ENCODE assay signal across 15 cellular contexts in the genomic region with DNA sequence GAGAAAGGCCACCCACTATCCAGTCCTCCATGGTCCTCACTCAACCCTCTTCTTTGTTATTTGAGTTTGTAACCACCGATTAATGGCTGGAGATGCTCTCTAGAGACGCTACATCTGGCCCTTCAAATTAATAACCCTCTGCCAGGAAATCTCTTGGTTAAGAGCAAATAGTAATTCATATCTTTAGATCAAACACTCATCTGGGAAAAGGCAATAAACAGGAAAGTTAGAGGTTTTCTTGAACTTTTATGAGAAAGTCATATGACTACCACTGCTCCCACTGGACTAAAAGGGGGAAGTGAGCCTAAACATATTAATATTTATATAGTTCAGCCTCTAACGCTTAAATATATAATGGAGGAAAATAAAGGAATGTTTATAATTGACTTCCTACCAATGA. TPM values are rescaled to one million over a fixed set of nuclear protein-coding genes. Genes with fewer than 3 reads are reported as not detected.
A peak's percentile ranks its signal among the peaks of the same experiment; 100 is the strongest.
DNase-seq lines count a peak whose midpoint lies in the region; ATAC-seq, FAIRE-seq and TF ChIP-seq lines count a peak whose summit lies in the region.
"Had no signal": no experiment of that assay in that cellular context is flagged by ENCODE, and none has a peak within 500 bp of the region (broad histone marks: within the 10 kb centered on the region; RNA-seq: fewer than 3 reads in every experiment).

No MANE protein-coding gene starts in this region.

- TF ChIP-seq CTCF in BE2C (IDR thresholded peaks at IDR 0.05; ENCODE audit: low read depth, low read length) (no peak), kidney (IDR thresholded peaks at IDR 0.05; ENCODE audit: borderline replicate concordance, extremely low read depth, insufficient read depth) (no peak), GM10248 (IDR thresholded peaks at IDR 0.05; ENCODE audit: control extremely low read depth, extremely low read depth, low read depth, missing control alignments) (no peak)

- POLR2A ChIA-PET in GM10248 (lab: Yijun Ruan, JAX), result no interaction called here

- DNase-seq in BE2C (no peak), DMS53 treated with DMSO at 0.1 percent for 48 hours (lab: John Stamatoyannopoulos, UW; ENCODE audit: unreplicated experiment) (peak; percentile 48), OCI-M1 (lab: John Stamatoyannopoulos, UW) (peak; percentile 32), kidney (no peak), GM10248 (ENCODE audit: extremely low spot score) (no peak)
- DNase-seq in stimulated activated CD4-positive, alpha-beta T cell treated with anti-CD3 and anti-CD28 coated beads, Interleukin-4, amount 100 ng/mL, for 24 hours, result no peak
- DNase-seq: activated naive CD4-positive, alpha-beta T cell treated with anti-CD3 and anti-CD28 coated beads for 36 hours; endodermal cell; NCI-H2081; stimulated activated naive CD4-positive, alpha-beta T cell had no signal

- H3K27ac ChIP-seq in kidney (ENCODE audit: low read depth in 2 of 2, low read length in 2 of 2), result no peak overlapping the region
- H3K27ac ChIP-seq: C4-2B, cardiac muscle cell had no signal

- no peak for FAIRE-seq in kidney (lab: Jason Lieb, UNC)
- FAIRE-seq: urothelium cell line had no signal

- H3K9ac ChIP-seq in kidney (ENCODE audit: low read length in 2 of 2), result no peak overlapping the region

- H3K4me3 ChIP-seq in BE2C (ENCODE audit: low read depth, low read length), result peak overlapping the region; percentile 90
- peak overlapping the region; percentile 43 to 82 for H3K4me3 ChIP-seq in kidney (ENCODE audit: low read length in 2 of 2)

- no peak for ATAC-seq in GM19467 (IDR thresholded peaks at IDR 0.05; ENCODE audit: unreplicated experiment)
- no peak for ATAC-seq in HG02642 (IDR thresholded peaks at IDR 0.05; ENCODE audit: poor library complexity, unreplicated experiment)

- H3K4me1 ChIP-seq in BE2C (peaks cover 8% of the 10 kb centered on the region), kidney (ENCODE audit: control insufficient read depth in 1 of 2, insufficient read depth in 1 of 2, low read depth in 1 of 2, low read length in 2 of 2) (no peaks in the 10 kb centered on the region)

- H3K9me3 ChIP-seq in BE2C, result no peaks in the 10 kb centered on the region
- no peaks in the 10 kb centered on the region for H3K9me3 ChIP-seq in kidney (ENCODE audit: control insufficient read depth in 1 of 2, low read length in 2 of 2)

- H3K36me3 ChIP-seq in BE2C (peaks cover 9% of the 10 kb centered on the region; the same call in 1 of the 2 replicates), kidney (ENCODE audit: control insufficient read depth in 1 of 2, insufficient read depth in 2 of 2, low read length in 2 of 2) (no peaks in the 10 kb centered on the region)
- H3K36me3 ChIP-seq: cardiac muscle cell had no signal

- CTCF ChIA-PET in GM10248 (lab: Yijun Ruan, JAX), result interaction anchor here (0.9 to 1.2 kb wide), 3 partner anchors 9 to 103 kb away, joined by 3 to 5 read pairs (median 4); partner anchors contain the start of gene UCHL3

- H3K27me3 ChIP-seq in BE2C, result no peaks in the 10 kb centered on the region
- H3K27me3 ChIP-seq: cardiac muscle cell had no signal

- intact Hi-C loops in kidney (cut with DNase I), result no loop called here

RNA-seq across cellular contexts. Expression of gene TBC1D4, which starts 2.9 kb away (rescaled TPM):
- 44.4 TPM for polyA plus RNA-seq in BE2C (2012; ENCODE audit: insufficient read depth, insufficient read length, low read depth)
- total RNA-seq in kidney, result 51.8 TPM
- 14.7 TPM for polyA plus RNA-seq in kidney (ENCODE audit: insufficient read depth, low read depth, low replicate concordance)

RNA-seq across cellular contexts. Expression of gene COMMD6, which starts 58.5 kb away (rescaled TPM):
- 104 TPM for polyA plus RNA-seq in BE2C (2012; ENCODE audit: insufficient read depth, insufficient read length, low read depth)
- total RNA-seq in kidney, result 148 TPM
- polyA plus RNA-seq in kidney (ENCODE audit: insufficient read depth, low read depth, low replicate concordance), result 438 TPM

Comparison
In these comparisons a context has a peak if more than half of its experiments do, and no peak if none do; other contexts are left out.
1. DNase-seq: peak in DMS53 treated with DMSO at 0.1 percent for 48 hours (single experiment) and OCI-M1 (single experiment); none in BE2C (single experiment), kidney (single experiment), GM10248 (single experiment) and stimulated activated CD4-positive, alpha-beta T cell treated with anti-CD3 and anti-CD28 coated beads, Interleukin-4, amount 100 ng/mL, for 24 hours (single experiment).